ENCODE assay signal across 8 cellular contexts in genomic region chr10:62016477-62017140, GRCh38.
DNase-seq lines count a peak whose midpoint lies in the region; ATAC-seq and TF ChIP-seq lines count a peak whose summit lies in the region.

No MANE protein-coding gene starts in this region.

- H3K36me3 Mint-ChIP-seq in CD14-positive monocyte, result peaks cover 6 to 9% of the 10 kb centered on the region in 2 donors

- H3K9me3 Mint-ChIP-seq in CD14-positive monocyte, result peaks cover 0 to 2% (median 0%) of the 10 kb centered on the region in 7 donors

- H3K27me3 Mint-ChIP-seq in CD14-positive monocyte (ENCODE audit: low read depth in 3 of 3), result no peaks in the 10 kb centered on the region

- ATAC-seq in GM19463 (IDR thresholded peaks at IDR 0.05; ENCODE audit: unreplicated experiment) (peak; percentile 45), HG03565 (IDR thresholded peaks at IDR 0.05; ENCODE audit: unreplicated experiment) (peak; percentile 41), left cardiac atrium (peak; percentile 15 to 44)

- intact Hi-C loops in CD14-positive monocyte (cut with micrococcal nuclease) (no loop called here), left cardiac atrium (cut with DNase I) (no loop called here)

- no peak overlapping the region for H3K4me3 Mint-ChIP-seq in CD14-positive monocyte

- peaks cover 28% of the 10 kb centered on the region for H3K4me1 Mint-ChIP-seq in CD14-positive monocyte

- TF ChIP-seq CTCF in CD14-positive monocyte (IDR thresholded peaks at IDR 0.05), result no peak

- H3K27ac Mint-ChIP-seq in CD14-positive monocyte, result peak overlapping the region; percentile 94 to 99 (median 97)

- DNase-seq in CD14-positive monocyte (ENCODE audit: low spot score) (no peak), left cardiac atrium (no peak), SHP77 (lab: John Stamatoyannopoulos, UW) (no peak), T-helper 2 cell (no peak), glomerular visceral epithelial cell (ENCODE audit: extremely low spot score) (no peak)
- no peak for DNase-seq in stimulated activated CD4-positive, alpha-beta T cell treated with anti-CD3 and anti-CD28 coated beads, Interleukin-2, amount 100 ng/mL, for 48 hours
